ENCODE assay signal across 1 cellular context in genomic region chr18:35876243-35876642, GRCh38.
TF ChIP-seq lines count a peak whose summit lies in the region.

No MANE protein-coding gene starts in this region.

TF ChIP-seq in H1, 55 proteins besides CTCF, POLR2A, EP300 and RAD21 (continued from another document):
- TF ChIP-seq CHD7 (IDR thresholded peaks at IDR 0.05; ENCODE audit: insufficient replicate concordance, low read length) (no peak), SAP30 (IDR thresholded peaks at IDR 0.05; ENCODE audit: insufficient read depth, insufficient replicate concordance, low read length) (no peak), SRF (IDR thresholded peaks at IDR 0.05; ENCODE audit: low read depth, low read length) (no peak), SIN3A (conservative IDR thresholded peaks at IDR 0.05 in 1 of 2, IDR thresholded peaks at IDR 0.05 in 1 of 2; ENCODE audit: low read depth in 1 of 2, low read length in 2 of 2) (no peak), MAFK (IDR thresholded peaks at IDR 0.05; ENCODE audit: low read depth, low read length) (no peak), KDM1A (IDR thresholded peaks at IDR 0.05; ENCODE audit: borderline replicate concordance, low read length) (no peak), BACH1 (IDR thresholded peaks at IDR 0.05; ENCODE audit: low read length) (no peak), YY1 (IDR thresholded peaks at IDR 0.05; ENCODE audit: low read depth, low read length) (no peak), RNF2 (IDR thresholded peaks at IDR 0.05; ENCODE audit: borderline replicate concordance, low read depth, low read length, missing control alignments, poor library complexity, severe bottlenecking) (no peak), BCL11A (IDR thresholded peaks at IDR 0.05; ENCODE audit: low read depth in 2 of 2, low read length in 2 of 2) (no peak), HDAC6 (IDR thresholded peaks at IDR 0.05; ENCODE audit: low read depth, low read length) (no peak), EGR1 (IDR thresholded peaks at IDR 0.05; ENCODE audit: borderline replicate concordance, low read depth, low read length) (no peak), ATF3 (IDR thresholded peaks at IDR 0.05; ENCODE audit: insufficient read depth, low read depth, low read length) (no peak), SUZ12 (IDR thresholded peaks at IDR 0.05; ENCODE audit: low read length) (no peak), GABPA (IDR thresholded peaks at IDR 0.05; ENCODE audit: borderline replicate concordance, insufficient read depth, low read length) (no peak)
TF ChIP-seq in H1: peak in this region for 0.
